Comparison of ENCODE assay signal across 8 cellular contexts in genomic region chr19:7293795-7294570, GRCh38. TPM values are rescaled to one million over a fixed set of nuclear protein-coding genes. Genes with fewer than 3 reads are reported as not detected.
DNase-seq lines count a peak whose midpoint lies in the region; ATAC-seq lines count a peak whose summit lies in the region.

Gene INSR, minus strand, starts transcription at chr19:7294414. Its CDS starts 523 bp downstream, at chr19:7293891.

- DNase-seq in ACHN (peak; percentile 42), NCI-H460 (ENCODE audit: extremely low read depth, low read depth) (peak; percentile 73), lung microvascular endothelial cell (ENCODE audit: low read depth in 2 of 2) (peak; percentile 90 to 94)
- peak; percentile 72 to 78 for DNase-seq in activated CD4-positive, alpha-beta T cell treated with anti-CD3 and anti-CD28 coated beads, Interleukin-2, amount 50 U/mL, for 48 hours
- DNase-seq in effector memory CD4-positive, alpha-beta T cell: peak in 1 of 3 donors; percentile 5
- DNase-seq in stimulated activated CD4-positive, alpha-beta T cell treated with anti-CD3 and anti-CD28 coated beads, TNF-alpha, amount 100 ng/mL, for 1 hour (ENCODE audit: low read depth in 3 of 3, low spot score in 1 of 3): peak in 2 of 3 donors; percentile 13 to 49

- H3K4me1 ChIP-seq in effector memory CD4-positive, alpha-beta T cell (ENCODE audit: control insufficient read depth, insufficient read depth, low read length, poor library complexity, severe bottlenecking): peaks cover 17% of the 10 kb centered on the region

- in situ Hi-C loops in ACHN (cut with HindIII; ENCODE audit: low pct_ligation_motif_present, low pct_unique_long_range_greater_than_20kb, low sequenced_read_pairs): no loop called here

- H3K9me3 ChIP-seq in effector memory CD4-positive, alpha-beta T cell (ENCODE audit: control insufficient read depth, low read length): no peaks in the 10 kb centered on the region

- H3K4me3 ChIP-seq in effector memory CD4-positive, alpha-beta T cell (ENCODE audit: insufficient read depth, low read depth, low read length, poor library complexity, severe bottlenecking): peak within 1 kb of the TSS; percentile 48

- no peak within 1 kb of the TSS for H3K27ac ChIP-seq in effector memory CD4-positive, alpha-beta T cell (ENCODE audit: insufficient read depth, low read length, poor library complexity, severe bottlenecking)

- peaks cover 9% of the 10 kb centered on the region for H3K27me3 ChIP-seq in effector memory CD4-positive, alpha-beta T cell (replicated peaks; ENCODE audit: control insufficient read depth, insufficient read depth, low read length, poor library complexity, severe bottlenecking)

- peak; percentile 79 for ATAC-seq in GM19023 (IDR thresholded peaks at IDR 0.05; ENCODE audit: unreplicated experiment)
- peak; percentile 76 for ATAC-seq in HG03439 (IDR thresholded peaks at IDR 0.05; ENCODE audit: unreplicated experiment)

- H3K36me3 ChIP-seq in effector memory CD4-positive, alpha-beta T cell (ENCODE audit: control insufficient read depth, insufficient read depth, low read length): no peaks in the 10 kb centered on the region

RNA-seq across cellular contexts. Expression of gene INSR, which starts in this region (rescaled TPM):
- 3.6 and 3.8 TPM in 2 replicates for total RNA-seq in NCI-H460 (2014; rRNA removed; shearing (Covaris generic))
- polyA plus RNA-seq in NCI-H460 (2014; cell fraction: nucleus; rRNA removed): 0.74 and 0.75 TPM in 2 replicates
- 28.0 and 42.9 TPM in 2 replicates for total RNA-seq in lung microvascular endothelial cell
